ENCODE assay signal across 23 cellular contexts in genomic region chr6:107045733-107046312, GRCh38. TPM values are rescaled to one million over a fixed set of nuclear protein-coding genes. Genes with fewer than 3 reads are reported as not detected.
DNase-seq lines count a peak whose midpoint lies in the region; ATAC-seq and TF ChIP-seq lines count a peak whose summit lies in the region.
"Had no signal": no experiment of that assay in that cellular context is flagged by ENCODE, and none has a peak within 500 bp of the region (broad histone marks: within the 10 kb centered on the region; RNA-seq: fewer than 3 reads in every experiment).

No MANE protein-coding gene starts in this region.

- no peak for TF ChIP-seq POLR2A in prostate gland (IDR thresholded peaks at IDR 0.05)

- no peak for DNase-seq in activated T-cell treated with anti-CD3 and anti-CD28 coated beads, Interleukin-2, amount 50 U/mL, for 24 hours
- DNase-seq in activated T-cell treated with anti-CD3 and anti-CD28 coated beads, Interleukin-2, amount 50 U/mL, for 72 hours = no peak
- DNase-seq in caudate nucleus (lab: John Stamatoyannopoulos, UW) (peak in 23 of 61 donors; percentile 2 to 45 (median 18)), retina (peak; percentile 53), prostate gland (ENCODE audit: low spot score) (no peak), COLO829 (ENCODE audit: low spot score) (no peak)
- DNase-seq: activated CD4-positive, alpha-beta memory T cell treated with anti-CD3 and anti-CD28 coated beads, Interleukin-2, amount 10 ng/mL, durations not matched to agents 7 days and 5 days; activated gamma-delta T cell; activated naive CD8-positive, alpha-beta T cell treated with anti-CD3 and anti-CD28 coated beads, Interleukin-2, amount 50 U/mL, for 24 hours; activated T-cell treated with anti-CD3 and anti-CD28 coated beads for 4 hours; body of pancreas; CD4-positive, alpha-beta memory T cell; DMS 273 treated with DMSO at 0.1 percent for 48 hours; H7; kidney; natural killer cell; NCI-H187 treated with DMSO at 0.1 percent for 48 hours; SHP77 had no signal

- H3K4me3 ChIP-seq in mesodermal cell (ENCODE audit: extremely low read depth, insufficient read depth, low read length, poor library complexity, severe bottlenecking) (no peak overlapping the region), prostate gland (no peak overlapping the region)
- H3K4me3 ChIP-seq: body of pancreas, skin epidermis had no signal

- no peaks in the 10 kb centered on the region for H3K27me3 ChIP-seq in prostate gland (replicated peaks; ENCODE audit: insufficient read depth)
- H3K27me3 ChIP-seq: body of pancreas had no signal

- H3K4me3 Mint-ChIP-seq in activated T-cell treated with anti-CD3 and anti-CD28 coated beads, Interleukin-2, amount 50 U/mL, for 24 hours = no peak overlapping the region
- no peak overlapping the region for H3K4me3 Mint-ChIP-seq in activated T-cell treated with anti-CD3 and anti-CD28 coated beads, Interleukin-2, amount 50 U/mL, for 72 hours
- H3K4me3 Mint-ChIP-seq: activated CD4-positive, alpha-beta memory T cell treated with anti-CD3 and anti-CD28 coated beads, Interleukin-2, amount 10 ng/mL, durations not matched to agents 7 days and 5 days; activated naive CD8-positive, alpha-beta T cell treated with anti-CD3 and anti-CD28 coated beads, Interleukin-2, amount 50 U/mL, for 24 hours; CD4-positive, alpha-beta memory T cell; natural killer cell had no signal

- no peaks in the 10 kb centered on the region for H3K27me3 Mint-ChIP-seq in activated T-cell treated with anti-CD3 and anti-CD28 coated beads, Interleukin-2, amount 50 U/mL, for 24 hours
- H3K27me3 Mint-ChIP-seq in activated T-cell treated with anti-CD3 and anti-CD28 coated beads, Interleukin-2, amount 50 U/mL, for 72 hours (ENCODE audit: low read depth) = no peaks in the 10 kb centered on the region
- H3K27me3 Mint-ChIP-seq: activated CD4-positive, alpha-beta memory T cell treated with anti-CD3 and anti-CD28 coated beads, Interleukin-2, amount 10 ng/mL, durations not matched to agents 7 days and 5 days; activated naive CD8-positive, alpha-beta T cell treated with anti-CD3 and anti-CD28 coated beads, Interleukin-2, amount 50 U/mL, for 24 hours; CD4-positive, alpha-beta memory T cell; progenitor cell of endocrine pancreas had no signal

- peaks cover 51% of the 10 kb centered on the region for H3K36me3 Mint-ChIP-seq in activated T-cell treated with anti-CD3 and anti-CD28 coated beads, Interleukin-2, amount 50 U/mL, for 24 hours (ENCODE audit: low read depth)
- H3K36me3 Mint-ChIP-seq in activated T-cell treated with anti-CD3 and anti-CD28 coated beads, Interleukin-2, amount 50 U/mL, for 72 hours (ENCODE audit: insufficient read depth in 2 of 2) = no peaks in the 10 kb centered on the region

- peak overlapping the region; percentile 55 for H3K27ac ChIP-seq in caudate nucleus (ENCODE audit: low read depth, low read length)
- H3K27ac ChIP-seq in mesodermal cell (ENCODE audit: low read depth, low read length, severe bottlenecking) = peak overlapping the region; percentile 43
- H3K27ac ChIP-seq in prostate gland = no peak overlapping the region
- H3K27ac ChIP-seq: body of pancreas, skin epidermis had no signal

- no peak for ATAC-seq in activated T-cell treated with anti-CD3 and anti-CD28 coated beads, Interleukin-2, amount 50 U/mL, for 72 hours (replicated peaks in 1 of 2)
- ATAC-seq in HG03097 (IDR thresholded peaks at IDR 0.05; ENCODE audit: low FRiP score, unreplicated experiment) = no peak
- ATAC-seq: activated CD4-positive, CD25-positive, alpha-beta regulatory T cell treated with anti-CD3 and anti-CD28 coated beads, Interleukin-2, amount 50 U/mL, for 24 hours; activated naive CD8-positive, alpha-beta T cell treated with anti-CD3 and anti-CD28 coated beads, Interleukin-2, amount 50 U/mL, for 24 hours; body of pancreas; natural killer cell had no signal

- no peak for TF ChIP-seq CTCF in prostate gland (IDR thresholded peaks at IDR 0.05)

- H3K4me1 ChIP-seq in mesodermal cell (ENCODE audit: control insufficient read depth, insufficient read depth, low read length, poor library complexity, severe bottlenecking) (no peaks in the 10 kb centered on the region), prostate gland (replicated peaks) (no peaks in the 10 kb centered on the region)
- H3K4me1 ChIP-seq: body of pancreas had no signal

- H3K4me1 Mint-ChIP-seq in activated T-cell treated with anti-CD3 and anti-CD28 coated beads, Interleukin-2, amount 50 U/mL, for 24 hours (ENCODE audit: low read depth) = peaks cover 5% of the 10 kb centered on the region
- peaks cover 6% of the 10 kb centered on the region for H3K4me1 Mint-ChIP-seq in activated T-cell treated with anti-CD3 and anti-CD28 coated beads, Interleukin-2, amount 50 U/mL, for 72 hours (ENCODE audit: low read depth)
- H3K4me1 Mint-ChIP-seq: natural killer cell had no signal

- intact Hi-C loops in prostate gland (cut with DNase I) = no loop called here

- H3K36me3 ChIP-seq in mesodermal cell (ENCODE audit: control insufficient read depth, insufficient read depth, low read length) (peaks cover 5% of the 10 kb centered on the region), prostate gland (no peaks in the 10 kb centered on the region)

- H3K9me3 ChIP-seq in mesodermal cell (ENCODE audit: control insufficient read depth, low read length) (no peaks in the 10 kb centered on the region), prostate gland (no peaks in the 10 kb centered on the region)
- H3K9me3 ChIP-seq: body of pancreas had no signal

- peak overlapping the region; percentile 47 for H3K27ac Mint-ChIP-seq in activated T-cell treated with anti-CD3 and anti-CD28 coated beads, Interleukin-2, amount 50 U/mL, for 24 hours
- no peak overlapping the region for H3K27ac Mint-ChIP-seq in activated T-cell treated with anti-CD3 and anti-CD28 coated beads, Interleukin-2, amount 50 U/mL, for 72 hours
- H3K27ac Mint-ChIP-seq: activated CD4-positive, alpha-beta memory T cell treated with anti-CD3 and anti-CD28 coated beads, Interleukin-2, amount 10 ng/mL, durations not matched to agents 7 days and 5 days; activated naive CD8-positive, alpha-beta T cell treated with anti-CD3 and anti-CD28 coated beads, Interleukin-2, amount 50 U/mL, for 24 hours; natural killer cell; progenitor cell of endocrine pancreas had no signal

- no peaks in the 10 kb centered on the region for H3K9me3 Mint-ChIP-seq in activated T-cell treated with anti-CD3 and anti-CD28 coated beads, Interleukin-2, amount 50 U/mL, for 24 hours
- no peaks in the 10 kb centered on the region for H3K9me3 Mint-ChIP-seq in activated T-cell treated with anti-CD3 and anti-CD28 coated beads, Interleukin-2, amount 50 U/mL, for 72 hours
- H3K9me3 Mint-ChIP-seq: activated CD4-positive, alpha-beta memory T cell treated with anti-CD3 and anti-CD28 coated beads, Interleukin-2, amount 10 ng/mL, durations not matched to agents 7 days and 5 days; activated naive CD8-positive, alpha-beta T cell treated with anti-CD3 and anti-CD28 coated beads, Interleukin-2, amount 50 U/mL, for 24 hours; CD4-positive, alpha-beta memory T cell; natural killer cell had no signal

- 90 to 96% methylated on average over 3 to 5 of the region's 6 CpGs for WGBS in mesodermal cell (ENCODE audit: insufficient coverage in 2 of 2), 2 experiments
- 69% methylated on average over 6 of the region's 6 CpGs for WGBS in prostate gland

RNA-seq across cellular contexts. Expression of gene MTRES1, which starts 17.8 kb away (rescaled TPM):
- 10 to 100 TPM; 15.4 to 18.0 TPM for total RNA-seq in activated T-cell treated with anti-CD3 and anti-CD28 coated beads, Interleukin-2, amount 50 U/mL, for 72 hours
- 16.1 TPM for polyA plus RNA-seq in mesodermal cell (2013, experiment 1 of 2)
- 19.8 TPM for polyA plus RNA-seq in mesodermal cell (2013, experiment 2 of 2)
- 10 to 100 TPM in 1 of 2 donors, 1 to 10 TPM in 1; 5.7 to 12.3 TPM for total RNA-seq in prostate gland

Comparison
In these comparisons a context has a peak if more than half of its experiments do, and no peak if none do; other contexts are left out.
1. H3K27ac ChIP-seq: peak in caudate nucleus (single experiment) and mesodermal cell (single experiment); none in prostate gland (0 of 2).